In the genomic region with DNA sequence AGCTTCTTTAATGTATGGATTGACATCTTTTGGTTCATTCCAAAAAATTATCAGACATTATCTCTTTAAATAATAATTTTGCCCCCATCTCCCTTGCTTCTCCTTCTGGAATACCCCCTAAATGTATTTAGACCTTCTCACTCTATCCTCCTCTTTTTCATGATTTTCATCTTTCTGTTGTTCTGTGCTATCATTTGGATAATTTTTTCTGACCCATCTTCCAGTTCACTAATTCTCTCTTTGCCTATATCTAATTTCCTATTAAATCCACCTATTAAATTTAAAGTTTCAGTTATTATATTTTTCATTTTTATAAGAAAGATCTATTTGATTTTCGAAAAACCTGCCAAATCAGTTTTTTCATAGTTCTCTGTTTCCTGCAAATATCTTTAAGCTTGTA, we compare ENCODE assay signal across 23 cellular contexts.
DNase-seq lines count a peak whose midpoint lies in the region; ATAC-seq and TF ChIP-seq lines count a peak whose summit lies in the region.
"Had no signal": no experiment of that assay in that cellular context is flagged by ENCODE, and none has a peak within 500 bp of the region (broad histone marks: within the 10 kb centered on the region; RNA-seq: fewer than 3 reads in every experiment).

No MANE protein-coding gene starts in this region.

- no TSS peak for BruUV-seq in HCT116 (replicated peaks; lab: Mats Ljungman, UMichigan)
- BruUV-seq in IMR-90 (replicated peaks; lab: Mats Ljungman, UMichigan): no TSS peak

- no peak overlapping the region for H2BK20ac ChIP-seq in IMR-90 (ENCODE audit: low read depth, low read length)

- H2AK9ac ChIP-seq in IMR-90 (replicated peaks; ENCODE audit: low read depth, low read length, poor library complexity): no peak overlapping the region

- WGBS in IMR-90 (ENCODE audit: extremely low coverage in 2 of 2, insufficient read length in 1 of 2), 2 experiments: no CpG with 5 or more reads among the region's 1 CpG

- TF ChIP-seq CTCF in HCT116 (IDR thresholded peaks at IDR 0.05 in 2 of 3, conservative IDR thresholded peaks at IDR 0.05 in 1 of 3; ENCODE audit: borderline replicate concordance in 1 of 3, insufficient read depth in 1 of 3, low read depth in 2 of 3, low read length in 2 of 3) (no peak), IMR-90 (conservative IDR thresholded peaks at IDR 0.05; ENCODE audit: low read depth, low read length) (no peak)

- H4K8ac ChIP-seq in IMR-90 (ENCODE audit: low read depth in 2 of 2, low read length in 2 of 2): no peak overlapping the region

- H3K27ac ChIP-seq in HCT116 (ENCODE audit: low read depth, low read length): no peak overlapping the region
- H3K27ac ChIP-seq in IMR-90 (ENCODE audit: insufficient read depth, low read length): no peak overlapping the region
- H3K27ac ChIP-seq in epithelial cell of prostate: peak overlapping the region; percentile 94
- H3K27ac ChIP-seq: C4-2B, RWPE1 had no signal

- H3K9me1 ChIP-seq in IMR-90 (ENCODE audit: insufficient read depth, low read length): peaks cover 6% of the 10 kb centered on the region; the same call in 1 of the 2 replicates

- H3K4ac ChIP-seq in IMR-90 (ENCODE audit: low read depth, low read length): no peak overlapping the region

- H3K27me3 ChIP-seq in HCT116 (ENCODE audit: insufficient read depth, low read length): no peaks in the 10 kb centered on the region
- H3K27me3 ChIP-seq in IMR-90 (ENCODE audit: control insufficient read depth, insufficient read depth, low read length): peaks cover 7% of the 10 kb centered on the region
- no peaks in the 10 kb centered on the region for H3K27me3 ChIP-seq in adipocyte (replicated peaks; ENCODE audit: control insufficient read depth, insufficient read depth, low read length)
- H3K27me3 ChIP-seq: MG63 had no signal

- no peak overlapping the region for H2AK5ac ChIP-seq in IMR-90 (ENCODE audit: low read depth, low read length)

- H3K9me3 ChIP-seq in HCT116 (ENCODE audit: control insufficient read depth in 1 of 2, insufficient read depth in 1 of 2, low read depth in 1 of 2, low read length in 2 of 2): 0 out of 4 replicates have a peak, but pooled peaks cover 0 to 4% of the 10 kb centered on the region in 2 experiments
- H3K9me3 ChIP-seq in IMR-90 (ENCODE audit: control insufficient read depth, insufficient read depth, low read length): peaks cover 17% of the 10 kb centered on the region
- H3K9me3 ChIP-seq in adipocyte (ENCODE audit: control insufficient read depth, low read length): peaks cover 40% of the 10 kb centered on the region

- H2AFZ ChIP-seq in HCT116 (ENCODE audit: low read depth, low read length, poor library complexity, severe bottlenecking) (no peak overlapping the region), IMR-90 (replicated peaks; ENCODE audit: low read length, poor library complexity) (no peak overlapping the region)

- H4K20me1 ChIP-seq in HCT116 (ENCODE audit: insufficient read depth) (no peaks in the 10 kb centered on the region), IMR-90 (ENCODE audit: insufficient read depth, low read length) (no peaks in the 10 kb centered on the region)

- H3K9ac ChIP-seq in HCT116 (ENCODE audit: low read length) (no peak overlapping the region), IMR-90 (ENCODE audit: low read depth, low read length) (no peak overlapping the region), adipocyte (ENCODE audit: low read length) (no peak overlapping the region)

- DNase-seq in HCT116 (ENCODE audit: low read depth, low spot score) (no peak), IMR-90 (no peak), adipocyte (ENCODE audit: low read depth) (no peak), epithelial cell of prostate (ENCODE audit: low read depth, low spot score) (no peak), UCSD-AML1 (lab: John Stamatoyannopoulos, UW; ENCODE audit: unreplicated experiment) (no peak)
- no peak for DNase-seq in stimulated activated CD4-positive, alpha-beta T cell treated with anti-CD3 and anti-CD28 coated beads, Interleukin-15, amount 100 ng/mL, for 24 hours
- DNase-seq in activated CD4-positive, CD25-positive, alpha-beta regulatory T cell treated with anti-CD3 and anti-CD28 coated beads, Interleukin-2, amount 50 U/mL, for 72 hours: no peak
- DNase-seq: Calu3; CD8-positive, alpha-beta memory T cell; DND-41; H7; KBM-7; MG63; NCI-H1105 treated with DMSO at 0.1 percent for 48 hours; NCI-H146; NCI-H1930; NCI-H526 treated with DMSO at 0.1 percent for 48 hours; SHP77 treated with DMSO at 0.1 percent for 48 hours; SW 1271 had no signal

- no peaks in the 10 kb centered on the region for H3K9me2 ChIP-seq in HCT116 (ENCODE audit: insufficient read depth)

- dilution Hi-C loops in IMR-90 (cut with HindIII; ENCODE audit: low sequenced_read_pairs, unreplicated experiment): no loop called here

- intact Hi-C loops in HCT116 (cut with micrococcal nuclease) (no loop called here), IMR-90 (cut with micrococcal nuclease) (no loop called here)

- in situ Hi-C loops in IMR-90 (cut with MboI; ENCODE audit: low sequenced_read_pairs): no loop called here

- no peak overlapping the region for H2BK120ac ChIP-seq in IMR-90 (ENCODE audit: low read depth, low read length)

- CTCF ChIA-PET in HCT116 (lab: Charles Lee): no interaction called here
- CTCF ChIA-PET in IMR-90 (lab: Yijun Ruan, JAX): interaction anchor here (0.5 kb wide), 1 partner anchor 1066 kb away, joined by 3 read pairs; no protein-coding TSS in a partner anchor

- no peak overlapping the region for H2BK15ac ChIP-seq in IMR-90 (ENCODE audit: low read depth, low read length)

- H3K4me2 ChIP-seq in HCT116 (ENCODE audit: low read length) (no peak overlapping the region), IMR-90 (ENCODE audit: low read depth, low read length) (no peak overlapping the region)

- RAD21 ChIA-PET in HCT116 (lab: Charles Lee; ENCODE audit: low non-redundant PET in 1 of 2, low total read pairs in 2 of 2, uncharacterized antibody in 2 of 2, unreplicated experiment in 2 of 2): no interaction called here

- POLR2A ChIA-PET in HCT116 (lab: Charles Lee) (no interaction called here), IMR-90 (lab: Charles Lee; ENCODE audit: unreplicated experiment) (no interaction called here)

- H4K91ac ChIP-seq in IMR-90 (ENCODE audit: insufficient read depth, low read depth, low read length): no peak overlapping the region

- no peaks in the 10 kb centered on the region for H3K36me3 ChIP-seq in HCT116 (ENCODE audit: control insufficient read depth in 1 of 2, insufficient read depth in 2 of 2, low read length in 2 of 2)
- H3K36me3 ChIP-seq in IMR-90 (ENCODE audit: control insufficient read depth, insufficient read depth, low read length): no peaks in the 10 kb centered on the region
- no peaks in the 10 kb centered on the region for H3K36me3 ChIP-seq in adipocyte (ENCODE audit: control insufficient read depth, insufficient read depth, low read length, severe bottlenecking)
- H3K36me3 ChIP-seq: MG63 had no signal

- H3K14ac ChIP-seq in IMR-90 (replicated peaks; ENCODE audit: low read depth, low read length): no peak overlapping the region

- H3K23ac ChIP-seq in IMR-90 (ENCODE audit: low read depth, low read length): no peak overlapping the region

- no peaks in the 10 kb centered on the region for H3K79me1 ChIP-seq in IMR-90 (ENCODE audit: low read depth in 1 of 2, low read length in 2 of 2)

- H2BK5ac ChIP-seq in IMR-90 (ENCODE audit: low read depth, low read length, poor library complexity, severe bottlenecking): no peak overlapping the region

- H3K18ac ChIP-seq in IMR-90 (ENCODE audit: low read depth, low read length): no peak overlapping the region

- no peak overlapping the region for H4K5ac ChIP-seq in IMR-90 (ENCODE audit: low read depth, low read length)

- TF ChIP-seq POLR2A in HCT116 (IDR thresholded peaks at IDR 0.05; ENCODE audit: borderline replicate concordance, extremely low read depth, insufficient read depth, insufficient read length): no peak
- no peak for TF ChIP-seq POLR2A in IMR-90 (IDR thresholded peaks at IDR 0.05; ENCODE audit: low read depth, low read length)

- no peak overlapping the region for H3K56ac ChIP-seq in IMR-90 (ENCODE audit: extremely low read depth, insufficient read depth, low read length)

- ATAC-seq in HCT116 (no peak), IMR-90 (ENCODE audit: low read depth) (no peak), HG03469 (IDR thresholded peaks at IDR 0.05; ENCODE audit: unreplicated experiment) (no peak)
- ATAC-seq: Panc1 had no signal

- H3K4me3 ChIP-seq in HCT116 (replicated peaks in 1 of 2; ENCODE audit: low read depth in 1 of 2, low read length in 2 of 2) (no peak overlapping the region), IMR-90 (ENCODE audit: insufficient read depth, low read depth, low read length) (no peak overlapping the region), adipocyte (ENCODE audit: low read length) (peak overlapping the region; percentile 46)
- H3K4me3 ChIP-seq: MG63 had no signal

- H3K4me1 ChIP-seq in HCT116 (ENCODE audit: control insufficient read depth in 1 of 2, insufficient read depth in 2 of 2, low read length in 2 of 2) (peaks cover 0 to 10% of the 10 kb centered on the region in 2 experiments; a peak in 2 of 4 replicates), IMR-90 (ENCODE audit: control insufficient read depth, insufficient read depth, low read length) (no peaks in the 10 kb centered on the region; the same call in 1 of the 2 replicates), adipocyte (ENCODE audit: control insufficient read depth, insufficient read depth, low read length) (no peaks in the 10 kb centered on the region)

- H3K79me2 ChIP-seq in HCT116 (ENCODE audit: insufficient read depth, low read length): no peaks in the 10 kb centered on the region

- TF ChIP-seq RAD21 in HCT116 (IDR thresholded peaks at IDR 0.05; ENCODE audit: low read depth) (no peak), IMR-90 (IDR thresholded peaks at IDR 0.05; ENCODE audit: low read length) (no peak)

TF ChIP-seq in HCT116, 20 proteins besides CTCF, POLR2A, EP300 and RAD21:
- TF ChIP-seq CBX3 (IDR thresholded peaks at IDR 0.05; ENCODE audit: low read depth): peak; percentile 75; the same call in 1 of the 2 replicates
- no peak for TF ChIP-seq MAX (IDR thresholded peaks at IDR 0.05)

TF ChIP-seq in IMR-90, 13 proteins besides CTCF, POLR2A, EP300 and RAD21:
- TF ChIP-seq MXI1 (IDR thresholded peaks at IDR 0.05; ENCODE audit: borderline replicate concordance, low read depth, low read length) (no peak), RCOR1 (IDR thresholded peaks at IDR 0.05; ENCODE audit: insufficient replicate concordance, low read length) (peak; percentile 88)
